In the genomic region with DNA sequence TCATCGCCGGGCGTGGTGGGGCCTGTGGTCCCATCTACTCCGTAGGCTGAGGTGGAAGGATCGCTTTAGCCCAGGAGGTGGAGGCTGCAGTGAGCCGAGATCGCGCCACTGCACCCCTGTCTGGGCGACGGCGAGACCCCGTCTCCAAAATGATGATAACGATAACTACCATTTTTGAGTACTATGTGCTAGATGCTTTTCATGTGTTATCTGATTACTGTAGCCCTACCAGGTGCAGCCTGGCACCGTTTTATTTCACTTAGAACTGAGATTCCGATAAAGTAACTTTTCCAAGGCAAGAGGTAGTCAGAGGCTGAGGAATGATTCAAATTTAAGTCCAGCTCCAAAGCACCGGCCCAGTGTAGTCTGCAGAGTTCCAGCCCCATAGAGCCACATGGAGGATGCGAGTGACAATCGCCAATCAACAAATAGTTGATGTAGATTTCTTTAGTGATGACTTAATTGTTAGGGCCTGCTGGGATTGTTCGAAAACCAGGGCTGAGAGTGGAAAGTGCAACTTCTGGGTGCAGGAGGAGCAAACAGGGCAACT, we compare ENCODE assay signal across 1 cellular context.
TF ChIP-seq lines count a peak whose summit lies in the region.

No MANE protein-coding gene starts in this region.

TF ChIP-seq in endothelial cell of umbilical vein, 7 proteins besides CTCF, POLR2A, EP300 and RAD21:
- TF ChIP-seq FOS (IDR thresholded peaks at IDR 0.05; ENCODE audit: borderline replicate concordance, insufficient read depth, low read length) (no peak), GATA2 (IDR thresholded peaks at IDR 0.05; ENCODE audit: insufficient read depth, insufficient read length, low read depth, low read length) (no peak), EZH2 (IDR thresholded peaks at IDR 0.05; ENCODE audit: borderline replicate concordance, low read depth, low read length, severe bottlenecking) (no peak), JUN (IDR thresholded peaks at IDR 0.05; ENCODE audit: borderline replicate concordance, insufficient read depth, insufficient read length, low read depth) (no peak), MYC (IDR thresholded peaks at IDR 0.05; ENCODE audit: low read depth, low read length) (no peak), POLR2AphosphoS5 (IDR thresholded peaks at IDR 0.05; ENCODE audit: insufficient read depth, low read depth, low read length) (no peak)
- TF ChIP-seq, protein P1, sequence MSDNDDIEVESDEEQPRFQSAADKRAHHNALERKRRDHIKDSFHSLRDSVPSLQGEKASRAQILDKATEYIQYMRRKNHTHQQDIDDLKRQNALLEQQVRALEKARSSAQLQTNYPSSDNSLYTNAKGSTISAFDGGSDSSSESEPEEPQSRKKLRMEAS (IDR thresholded peaks at IDR 0.05; ENCODE audit: insufficient read depth, insufficient read length) = no peak
